1 cellular context compared by ENCODE assay signal in the genomic region with DNA sequence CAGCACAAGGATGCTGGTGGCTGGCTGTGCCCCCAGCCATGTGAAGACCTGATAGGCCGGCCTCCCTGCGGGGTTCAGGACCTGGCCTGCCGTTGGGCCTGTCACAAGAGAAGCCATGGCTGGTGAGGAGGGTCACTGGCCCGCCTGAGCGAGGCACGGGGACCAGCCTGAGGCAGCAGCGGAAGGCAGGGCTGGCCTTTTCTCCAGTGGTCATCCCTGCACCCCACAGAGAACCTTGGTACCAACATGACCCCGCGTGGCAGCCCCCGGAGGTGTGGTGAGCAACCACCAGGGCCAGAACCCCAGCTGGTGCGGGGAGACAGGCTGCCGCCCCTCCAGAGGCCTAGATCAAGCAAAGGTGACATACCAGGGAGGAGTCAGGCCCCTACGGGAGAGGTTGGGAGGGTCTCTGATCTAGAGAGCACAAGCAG.
TF ChIP-seq lines count a peak whose summit lies in the region.

No MANE protein-coding gene starts in this region.

TF ChIP-seq in HepG2, 621 proteins besides CTCF, POLR2A, EP300 and RAD21 (continued from another document):
- TF ChIP-seq, protein P1, sequence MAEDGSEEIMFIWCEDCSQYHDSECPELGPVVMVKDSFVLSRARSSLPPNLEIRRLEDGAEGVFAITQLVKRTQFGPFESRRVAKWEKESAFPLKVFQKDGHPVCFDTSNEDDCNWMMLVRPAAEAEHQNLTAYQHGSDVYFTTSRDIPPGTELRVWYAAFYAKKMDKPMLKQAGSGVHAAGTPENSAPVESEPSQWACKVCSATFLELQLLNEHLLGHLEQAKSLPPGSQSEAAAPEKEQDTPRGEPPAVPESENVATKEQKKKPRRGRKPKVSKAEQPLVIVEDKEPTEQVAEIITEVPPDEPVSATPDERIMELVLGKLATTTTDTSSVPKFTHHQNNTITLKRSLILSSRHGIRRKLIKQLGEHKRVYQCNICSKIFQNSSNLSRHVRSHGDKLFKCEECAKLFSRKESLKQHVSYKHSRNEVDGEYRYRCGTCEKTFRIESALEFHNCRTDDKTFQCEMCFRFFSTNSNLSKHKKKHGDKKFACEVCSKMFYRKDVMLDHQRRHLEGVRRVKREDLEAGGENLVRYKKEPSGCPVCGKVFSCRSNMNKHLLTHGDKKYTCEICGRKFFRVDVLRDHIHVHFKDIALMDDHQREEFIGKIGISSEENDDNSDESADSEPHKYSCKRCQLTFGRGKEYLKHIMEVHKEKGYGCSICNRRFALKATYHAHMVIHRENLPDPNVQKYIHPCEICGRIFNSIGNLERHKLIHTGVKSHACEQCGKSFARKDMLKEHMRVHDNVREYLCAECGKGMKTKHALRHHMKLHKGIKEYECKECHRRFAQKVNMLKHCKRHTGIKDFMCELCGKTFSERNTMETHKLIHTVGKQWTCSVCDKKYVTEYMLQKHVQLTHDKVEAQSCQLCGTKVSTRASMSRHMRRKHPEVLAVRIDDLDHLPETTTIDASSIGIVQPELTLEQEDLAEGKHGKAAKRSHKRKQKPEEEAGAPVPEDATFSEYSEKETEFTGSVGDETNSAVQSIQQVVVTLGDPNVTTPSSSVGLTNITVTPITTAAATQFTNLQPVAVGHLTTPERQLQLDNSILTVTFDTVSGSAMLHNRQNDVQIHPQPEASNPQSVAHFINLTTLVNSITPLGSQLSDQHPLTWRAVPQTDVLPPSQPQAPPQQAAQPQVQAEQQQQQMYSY (CRISPR knock-in tag; IDR thresholded peaks at IDR 0.05) = no peak
- TF ChIP-seq AGO2 (optimal IDR thresholded peaks at IDR 0.05; ENCODE audit: low read depth, low read length) (no peak), MED13 (CRISPR knock-in tag; IDR thresholded peaks at IDR 0.05) (no peak), SALL2 (CRISPR knock-in tag; IDR thresholded peaks at IDR 0.05) (no peak)
- TF ChIP-seq, protein P2, sequence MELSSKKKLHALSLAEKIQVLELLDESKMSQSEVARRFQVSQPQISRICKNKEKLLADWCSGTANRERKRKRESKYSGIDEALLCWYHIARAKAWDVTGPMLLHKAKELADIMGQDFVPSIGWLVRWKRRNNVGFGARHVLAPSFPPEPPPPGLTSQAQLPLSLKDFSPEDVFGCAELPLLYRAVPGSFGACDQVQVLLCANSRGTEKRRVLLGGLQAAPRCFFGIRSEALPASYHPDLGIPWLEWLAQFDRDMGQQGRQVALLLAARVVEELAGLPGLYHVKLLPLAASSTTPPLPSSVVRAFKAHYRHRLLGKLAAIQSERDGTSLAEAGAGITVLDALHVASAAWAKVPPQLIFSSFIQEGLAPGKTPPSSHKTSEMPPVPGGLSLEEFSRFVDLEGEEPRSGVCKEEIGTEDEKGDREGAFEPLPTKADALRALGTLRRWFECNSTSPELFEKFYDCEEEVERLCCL (CRISPR knock-in tag; IDR thresholded peaks at IDR 0.05; ENCODE audit: borderline replicate concordance) = no peak
- TF ChIP-seq, protein P3, sequence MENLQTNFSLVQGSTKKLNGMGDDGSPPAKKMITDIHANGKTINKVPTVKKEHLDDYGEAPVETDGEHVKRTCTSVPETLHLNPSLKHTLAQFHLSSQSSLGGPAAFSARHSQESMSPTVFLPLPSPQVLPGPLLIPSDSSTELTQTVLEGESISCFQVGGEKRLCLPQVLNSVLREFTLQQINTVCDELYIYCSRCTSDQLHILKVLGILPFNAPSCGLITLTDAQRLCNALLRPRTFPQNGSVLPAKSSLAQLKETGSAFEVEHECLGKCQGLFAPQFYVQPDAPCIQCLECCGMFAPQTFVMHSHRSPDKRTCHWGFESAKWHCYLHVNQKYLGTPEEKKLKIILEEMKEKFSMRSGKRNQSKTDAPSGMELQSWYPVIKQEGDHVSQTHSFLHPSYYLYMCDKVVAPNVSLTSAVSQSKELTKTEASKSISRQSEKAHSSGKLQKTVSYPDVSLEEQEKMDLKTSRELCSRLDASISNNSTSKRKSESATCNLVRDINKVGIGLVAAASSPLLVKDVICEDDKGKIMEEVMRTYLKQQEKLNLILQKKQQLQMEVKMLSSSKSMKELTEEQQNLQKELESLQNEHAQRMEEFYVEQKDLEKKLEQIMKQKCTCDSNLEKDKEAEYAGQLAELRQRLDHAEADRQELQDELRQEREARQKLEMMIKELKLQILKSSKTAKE (CRISPR knock-in tag; IDR thresholded peaks at IDR 0.05; ENCODE audit: borderline replicate concordance) = no peak
